27 cellular contexts compared by ENCODE assay signal in the genomic region with DNA sequence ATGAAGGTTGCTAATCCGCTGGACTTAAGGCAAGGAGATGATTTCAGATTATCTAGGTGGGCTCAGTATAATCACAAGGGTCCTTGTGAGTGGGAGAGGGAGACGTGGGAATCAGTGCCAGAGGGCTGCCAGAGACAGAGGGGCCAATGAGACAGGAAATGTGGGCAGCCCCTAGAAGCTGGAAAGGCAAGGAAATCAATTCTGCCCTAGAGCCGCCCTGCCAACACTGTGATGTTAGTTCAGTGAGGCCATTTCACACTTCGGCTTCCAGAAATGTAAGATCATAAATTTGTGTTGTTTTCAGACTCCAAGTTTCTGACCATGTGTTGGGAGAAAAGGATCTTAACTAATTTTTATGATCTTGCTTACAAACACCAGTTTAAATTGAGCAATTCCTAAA. TPM values are rescaled to one million over a fixed set of nuclear protein-coding genes. Genes with fewer than 3 reads are reported as not detected.
A peak's percentile ranks its signal among the peaks of the same experiment; 100 is the strongest.
DNase-seq lines count a peak whose midpoint lies in the region; ATAC-seq and TF ChIP-seq lines count a peak whose summit lies in the region.
"Had no signal": no experiment of that assay in that cellular context is flagged by ENCODE, and none has a peak within 500 bp of the region (broad histone marks: within the 10 kb centered on the region; RNA-seq: fewer than 3 reads in every experiment).

No MANE protein-coding gene starts in this region.

- peak overlapping the region; percentile 47 for H3K9ac ChIP-seq in mesenchymal stem cell (ENCODE audit: low read length)

- H2AK5ac ChIP-seq in mesenchymal stem cell (ENCODE audit: low read length, severe bottlenecking), result no peak overlapping the region

- no peak overlapping the region for H3K18ac ChIP-seq in mesenchymal stem cell (ENCODE audit: low read depth in 1 of 2, low read length in 2 of 2)

- no peak overlapping the region for H2BK5ac ChIP-seq in mesenchymal stem cell (ENCODE audit: low read depth, low read length, poor library complexity, severe bottlenecking)

- H3K27ac ChIP-seq in heart left ventricle (peak overlapping the region in 11 of 12 donors; percentile 15 to 75 (median 49)), ascending aorta (peak overlapping the region; percentile 54 to 65), mesenchymal stem cell (ENCODE audit: low read length, poor library complexity, severe bottlenecking) (no peak overlapping the region), thymus (ENCODE audit: low read depth) (peak overlapping the region; percentile 69), substantia nigra (ENCODE audit: low read depth, low read length, poor library complexity, severe bottlenecking) (no peak overlapping the region)
- H3K27ac ChIP-seq: SJSA1 had no signal

- ATAC-seq in heart left ventricle, result no peak
- no peak for ATAC-seq in Right ventricle myocardium inferior
- no peak for ATAC-seq in HG03108 (IDR thresholded peaks at IDR 0.05; ENCODE audit: unreplicated experiment)
- ATAC-seq: effector memory CD8-positive, alpha-beta T cell had no signal

- no peak for TF ChIP-seq POLR2A in heart left ventricle (IDR thresholded peaks at IDR 0.05)

- TF ChIP-seq CTCF in heart left ventricle (IDR thresholded peaks at IDR 0.05), result no peak
- TF ChIP-seq CTCF in ascending aorta (IDR thresholded peaks at IDR 0.05), result no peak

- H3K9me3 ChIP-seq in heart left ventricle, result no peaks in the 10 kb centered on the region
- H3K9me3 ChIP-seq in ascending aorta, result no peaks in the 10 kb centered on the region
- H3K9me3 ChIP-seq in mesenchymal stem cell (ENCODE audit: control insufficient read depth, low read length), result no peaks in the 10 kb centered on the region
- H3K9me3 ChIP-seq in thymus (ENCODE audit: control insufficient read depth), result no peaks in the 10 kb centered on the region
- H3K9me3 ChIP-seq: sigmoid colon, SJSA1 had no signal

- H3K27me3 ChIP-seq in heart left ventricle, result peaks cover 0 to 4% (median 0%) of the 10 kb centered on the region in 9 donors
- H3K27me3 ChIP-seq in ascending aorta, result no peaks in the 10 kb centered on the region
- no peaks in the 10 kb centered on the region for H3K27me3 ChIP-seq in mesenchymal stem cell (ENCODE audit: control insufficient read depth in 1 of 2, insufficient read depth in 1 of 2, low read length in 2 of 2)
- H3K27me3 ChIP-seq in thymus (ENCODE audit: control insufficient read depth, insufficient read depth), result peaks cover 13% of the 10 kb centered on the region

- no peak overlapping the region for H2BK12ac ChIP-seq in mesenchymal stem cell (ENCODE audit: low read length in 2 of 2)

- intact Hi-C loops in heart left ventricle (cut with DNase I), result loop anchor here in 4 of 10 donors (5.0 to 10.0 kb wide), 3 partner anchors 36 to 138 kb away; partner anchors contain the start of gene KLHL7 (in 3 of the 4)
- intact Hi-C loops in Right ventricle myocardium inferior (cut with DNase I), result no loop called here
- intact Hi-C loops in ascending aorta (cut with DNase I), result loop anchor here (10.0 kb wide), 1 partner anchor 388 kb away; no protein-coding TSS in a partner anchor

- no peak overlapping the region for H2BK15ac ChIP-seq in mesenchymal stem cell (ENCODE audit: low read depth, poor library complexity, severe bottlenecking)

- no peak overlapping the region for H3K23ac ChIP-seq in mesenchymal stem cell (ENCODE audit: low read length in 2 of 2)

- H3K4me2 ChIP-seq in mesenchymal stem cell (ENCODE audit: low read length, poor library complexity, severe bottlenecking), result no peak overlapping the region

- H2AFZ ChIP-seq in mesenchymal stem cell (ENCODE audit: low read depth, low read length), result no peak overlapping the region

- no peak for DNase-seq in heart left ventricle
- DNase-seq in Right ventricle myocardium inferior (ENCODE audit: missing footprints), result no peak
- no peak for DNase-seq in ascending aorta (ENCODE audit: low spot score in 2 of 2)
- no peak for DNase-seq in mesenchymal stem cell
- no peak for DNase-seq in glomerular visceral epithelial cell (ENCODE audit: extremely low spot score)
- no peak for DNase-seq in substantia nigra (lab: John Stamatoyannopoulos, UW)
- DNase-seq: 8988T; activated B cell treated with CpG ODN at 0.5 μM for 24 hours; activated naive CD4-positive, alpha-beta T cell treated with anti-CD3 and anti-CD28 coated beads, Interleukin-2, amount 10 ng/mL, durations not matched to agents 7 days and 5 days; amygdala; CD4-positive, alpha-beta T cell; effector memory CD8-positive, alpha-beta T cell; GOT3; islet precursor cell; NCI-H1092; NCI-H187 treated with DMSO at 0.1 percent for 48 hours; NCI-H526 treated with DMSO at 0.1 percent for 48 hours; posterior cingulate gyrus; stimulated activated CD4-positive, alpha-beta T cell treated with anti-CD3 and anti-CD28 coated beads, Interleukin-15, amount 100 ng/mL, for 24 hours; stimulated activated naive B cell treated with anti-CD40 and anti-IgM and Interleukin-4, amounts not matched to agents 10 μg/mL and 1 μg/mL and 100 μg/mL, for 72 hours had no signal

- H4K8ac ChIP-seq in mesenchymal stem cell (ENCODE audit: low read length), result no peak overlapping the region

- H2BK120ac ChIP-seq in mesenchymal stem cell (ENCODE audit: low read depth, low read length), result no peak overlapping the region

- no peak overlapping the region for H3K4ac ChIP-seq in mesenchymal stem cell (ENCODE audit: low read depth in 1 of 2, low read length in 2 of 2)

- 53 to 59% (median 57%) methylated on average over 4 of the region's 4 CpGs for WGBS in heart left ventricle, 4 donors
- WGBS in mesenchymal stem cell, result 94% methylated on average over 4 of the region's 4 CpGs
- 94% methylated on average over 4 of the region's 4 CpGs for WGBS in thymus

- H3K36me3 ChIP-seq in heart left ventricle (no peaks in the 10 kb centered on the region), ascending aorta (no peaks in the 10 kb centered on the region), mesenchymal stem cell (ENCODE audit: control insufficient read depth in 1 of 2, insufficient read depth in 2 of 2, low read depth in 1 of 2, low read length in 2 of 2) (peaks cover 0 to 3% of the 10 kb centered on the region in 2 experiments), thymus (ENCODE audit: control insufficient read depth, insufficient read depth) (no peaks in the 10 kb centered on the region)
- H3K36me3 ChIP-seq: sigmoid colon, SJSA1 had no signal

- H3K4me1 ChIP-seq in heart left ventricle (peaks cover 0 to 25% (median 6%) of the 10 kb centered on the region in 12 donors), ascending aorta (peaks cover 0 to 12% of the 10 kb centered on the region in 2 donors), mesenchymal stem cell (ENCODE audit: control insufficient read depth, insufficient read depth, low read depth, low read length) (peaks cover 5% of the 10 kb centered on the region), thymus (ENCODE audit: control insufficient read depth, insufficient read depth, low read length) (no peaks in the 10 kb centered on the region)
- H3K4me1 ChIP-seq: SJSA1 had no signal

- H3K4me3 ChIP-seq in heart left ventricle, result no peak overlapping the region
- H3K4me3 ChIP-seq in ascending aorta, result no peak overlapping the region
- no peak overlapping the region for H3K4me3 ChIP-seq in mesenchymal stem cell (ENCODE audit: insufficient read depth in 1 of 2, low read depth in 1 of 2, low read length in 2 of 2)
- no peak overlapping the region for H3K4me3 ChIP-seq in thymus (ENCODE audit: low read length)
- H3K4me3 ChIP-seq: coronary artery, lung, sigmoid colon, SJSA1 had no signal

- no peak overlapping the region for H4K91ac ChIP-seq in mesenchymal stem cell (ENCODE audit: low read length)

- no peak overlapping the region for H3K14ac ChIP-seq in mesenchymal stem cell (ENCODE audit: low read length in 2 of 2)

- H3K79me1 ChIP-seq in mesenchymal stem cell (replicated peaks; ENCODE audit: low read length, poor library complexity, severe bottlenecking), result no peaks in the 10 kb centered on the region

RNA-seq across cellular contexts. Expression of gene GPNMB, which starts 3.6 kb away (rescaled TPM):
- 100 to 1,000 TPM; 191 to 561 (median 259) TPM for total RNA-seq in heart left ventricle
- polyA plus RNA-seq in heart left ventricle, result 100 to 1,000 TPM in 1 of 2 donors, 10 to 100 TPM in 1; 97.5 to 189 TPM
- total RNA-seq in Right ventricle myocardium inferior, result 234 TPM
- 46.4 TPM for total RNA-seq in ascending aorta
- polyA plus RNA-seq in mesenchymal stem cell (2013, experiment 1 of 2), result 80.5 TPM
- 79.7 TPM for polyA plus RNA-seq in mesenchymal stem cell (2013, experiment 2 of 2)
- 150 TPM for polyA plus RNA-seq in thymus
- total RNA-seq: CD4-positive, alpha-beta T cell had no signal
- polyA plus RNA-seq: neural cell had no signal

RNA-seq across cellular contexts. Expression of gene MALSU1, which starts 56.2 kb away (rescaled TPM):
- total RNA-seq in heart left ventricle, result 100 to 1,000 TPM in 7 of 9 donors, 10 to 100 TPM in 2; 73.1 to 128 (median 104) TPM
- 100 to 1,000 TPM in 1 of 2 donors, 10 to 100 TPM in 1; 40.3 to 118 TPM for polyA plus RNA-seq in heart left ventricle
- 119 TPM for total RNA-seq in Right ventricle myocardium inferior
- 22.4 TPM for total RNA-seq in ascending aorta
- polyA plus RNA-seq in mesenchymal stem cell (2013, experiment 1 of 2), result 56.2 TPM
- polyA plus RNA-seq in mesenchymal stem cell (2013, experiment 2 of 2), result 61.1 TPM
- polyA plus RNA-seq in thymus, result 33.1 TPM

Comparison
In these comparisons a context has a peak if more than half of its experiments do, and no peak if none do; other contexts are left out.
1. H3K27ac ChIP-seq: peak in heart left ventricle (11 of 12), ascending aorta (2 of 2) and thymus (single experiment); none in mesenchymal stem cell (single experiment) and substantia nigra (single experiment).